ENCODE assay signal across 1 cellular context in genomic region chr11:92693146-92693545, GRCh38.
TF ChIP-seq lines count a peak whose summit lies in the region.

No MANE protein-coding gene starts in this region.

TF ChIP-seq in IMR-90, 13 proteins besides CTCF, POLR2A, EP300 and RAD21:
- TF ChIP-seq MAFK (IDR thresholded peaks at IDR 0.05; ENCODE audit: low read depth, low read length) (no peak), MAZ (IDR thresholded peaks at IDR 0.05; ENCODE audit: borderline replicate concordance, low read depth, low read length) (no peak), BHLHE40 (IDR thresholded peaks at IDR 0.05; ENCODE audit: low read depth, low read length) (no peak)
